In the genomic region with DNA sequence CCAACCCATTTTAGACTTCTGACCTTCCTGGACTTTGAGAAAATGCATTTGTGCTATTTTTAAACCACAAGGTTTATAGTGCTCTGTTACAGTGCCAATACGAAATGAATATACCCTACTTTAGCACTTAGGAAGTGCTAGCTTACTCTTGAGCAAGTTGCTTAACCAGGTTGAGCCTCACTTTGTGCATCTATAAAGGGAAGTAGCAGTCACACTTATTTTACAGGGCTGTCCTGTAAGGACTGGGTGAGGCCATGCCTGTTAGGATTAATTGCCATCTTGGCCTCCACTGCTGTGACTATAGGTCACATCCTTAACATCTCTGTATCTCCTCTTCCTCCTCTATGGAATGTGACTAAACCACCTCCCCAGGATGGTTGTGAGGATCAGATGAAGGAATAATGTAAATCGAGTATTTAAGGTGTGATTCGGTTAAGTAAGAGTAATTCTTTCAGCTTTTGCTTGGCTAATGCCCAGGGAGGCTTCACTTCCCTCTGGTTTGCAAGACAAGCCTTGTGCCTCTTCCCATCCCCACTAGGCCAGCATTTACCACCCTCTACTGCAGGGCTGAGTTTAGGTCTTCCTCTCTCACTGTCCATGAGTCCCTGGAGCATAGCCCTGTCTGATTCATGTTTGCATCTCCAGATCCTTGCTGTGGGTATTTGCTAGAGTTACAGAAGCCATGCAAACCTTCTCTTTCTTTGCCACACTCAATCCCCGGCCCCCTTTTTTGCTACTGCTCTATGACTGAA, we compare ENCODE assay signal across 18 cellular contexts.
"Had no signal": no experiment of that assay in that cellular context is flagged by ENCODE, and none has a peak within 500 bp of the region (broad histone marks: within the 10 kb centered on the region; RNA-seq: fewer than 3 reads in every experiment).

No MANE protein-coding gene starts in this region.

- H3K27ac ChIP-seq: coronary artery, left ventricle myocardium inferior, lower lobe of right lung, testis, tibial nerve, upper lobe of right lung had no signal

- ATAC-seq: lower lobe of right lung; natural killer cell treated with Interleukin-12 subunit alpha and Interleukin-12 subunit beta and Interleukin-15 and Interleukin-18, amount 100 ng/mL, for 72 hours; right cardiac atrium; stimulated activated memory B cell treated with anti-CD40 and anti-IgM and Interleukin-4, amounts not matched to agents 10 μg/mL and 1 μg/mL and 100 μg/mL, for 72 hours; upper lobe of right lung had no signal

- H3K4me1 ChIP-seq: lower lobe of right lung, testis, tibial nerve, upper lobe of right lung had no signal

- DNase-seq: central memory CD4-positive, alpha-beta T cell; effector CD4-positive, alpha-beta T cell; endodermal cell; erythroblast; immature natural killer cell; left ventricle myocardium inferior; lower lobe of right lung; posterior cingulate gyrus; right cardiac atrium; stimulated activated CD4-positive, alpha-beta T cell treated with anti-CD3 and anti-CD28 coated beads, Interleukin-4, amount 100 ng/mL, for 1 hour; testis; upper lobe of right lung had no signal

- H3K9me3 ChIP-seq: lower lobe of right lung, testis, upper lobe of right lung had no signal

- FAIRE-seq: endothelial cell of umbilical vein, keratinocyte had no signal

- H3K36me3 ChIP-seq: left ventricle myocardium inferior, lower lobe of right lung, tibial nerve, upper lobe of right lung had no signal

- H3K27me3 ChIP-seq: testis, tibial nerve, upper lobe of right lung had no signal

- H3K4me3 ChIP-seq: coronary artery, left ventricle myocardium inferior, lower lobe of right lung, testis, tibial nerve, upper lobe of right lung had no signal
